1 cellular context compared by ENCODE assay signal in the genomic region with DNA sequence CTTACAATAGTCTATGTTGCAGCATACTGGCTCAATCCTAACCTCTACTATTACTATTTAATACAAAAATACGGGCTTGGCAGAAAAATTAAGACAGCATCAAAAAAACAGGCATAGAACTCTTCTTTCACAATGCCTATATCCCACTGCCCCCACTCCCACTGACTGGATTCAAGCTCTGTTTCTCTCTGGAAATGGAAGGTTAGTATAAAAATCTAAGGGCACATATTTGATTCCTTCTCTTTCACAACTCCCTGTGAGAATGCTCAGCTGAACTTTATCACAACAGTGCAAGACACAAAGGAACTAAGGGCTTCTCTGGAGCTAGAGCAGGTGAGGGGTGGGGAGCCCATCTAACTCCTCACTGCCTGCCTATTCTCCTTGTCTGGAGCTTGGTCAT.
TF ChIP-seq lines count a peak whose summit lies in the region.

No MANE protein-coding gene starts in this region.

TF ChIP-seq in SK-N-SH, 30 proteins besides CTCF, POLR2A, EP300 and RAD21 (continued from another document):
- TF ChIP-seq POLR2AphosphoS5 (IDR thresholded peaks at IDR 0.05; ENCODE audit: low read depth, low read length) (no peak), EZH2phosphoT487 (IDR thresholded peaks at IDR 0.05; ENCODE audit: borderline replicate concordance, low read depth) (no peak)
TF ChIP-seq in SK-N-SH: peak in this region for 0.
